Comparison of ENCODE assay signal across 9 cellular contexts in the genomic region with DNA sequence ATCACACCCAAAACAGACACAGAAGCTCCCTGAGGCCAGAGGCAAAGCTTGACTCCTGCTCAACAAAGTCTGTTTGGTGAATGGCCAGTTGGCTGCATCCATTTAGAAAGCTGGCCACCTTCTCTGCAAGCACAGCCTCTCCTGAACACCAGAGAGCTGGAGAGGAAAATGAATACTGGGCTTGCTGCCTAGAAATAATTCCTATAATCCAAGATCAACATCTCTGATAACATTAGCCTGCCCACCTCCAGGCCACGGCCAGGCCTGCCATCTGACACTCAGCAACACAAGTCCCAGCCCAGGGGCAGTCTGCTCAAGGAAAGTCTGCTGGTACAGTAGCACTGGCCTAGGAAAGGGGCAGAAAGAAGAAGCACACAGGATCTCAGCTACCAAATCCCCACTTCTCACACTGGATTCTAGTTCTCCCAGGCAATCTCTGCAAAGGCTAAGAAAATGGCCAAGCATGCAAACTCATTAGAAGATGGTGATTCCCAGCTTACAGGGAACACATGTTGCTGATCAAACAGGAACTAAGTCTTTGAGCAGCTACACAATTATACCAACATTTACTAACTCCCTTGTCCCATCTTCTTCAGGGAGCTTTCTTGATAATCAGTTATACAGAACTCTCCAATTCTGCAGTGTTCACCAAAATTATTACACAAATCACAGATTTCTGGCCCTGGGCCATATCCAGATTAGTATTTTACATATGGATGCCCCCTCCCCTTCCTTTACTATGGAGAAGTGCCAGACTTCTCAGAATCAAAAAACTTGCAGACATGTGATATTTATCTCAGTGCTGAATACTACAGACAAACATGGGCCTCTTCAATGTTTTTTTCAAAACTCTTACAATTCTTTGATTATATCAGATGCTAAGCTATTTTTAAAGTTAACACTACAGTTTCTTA. TPM values are rescaled to one million over a fixed set of nuclear protein-coding genes. Genes with fewer than 3 reads are reported as not detected.
DNase-seq lines count a peak whose midpoint lies in the region; ATAC-seq, FAIRE-seq and TF ChIP-seq lines count a peak whose summit lies in the region.
"Had no signal": no experiment of that assay in that cellular context is flagged by ENCODE, and none has a peak within 500 bp of the region (broad histone marks: within the 10 kb centered on the region; RNA-seq: fewer than 3 reads in every experiment).

No MANE protein-coding gene starts in this region.

- H3K27me3 Mint-ChIP-seq in CD4-positive, CD25-positive, alpha-beta regulatory T cell = no peaks in the 10 kb centered on the region
- no peaks in the 10 kb centered on the region for H3K27me3 Mint-ChIP-seq in nephron (ENCODE audit: low read depth)

- H3K4me3 ChIP-seq in CD4-positive, CD25-positive, alpha-beta regulatory T cell (ENCODE audit: low read depth, low read length) = peak overlapping the region; percentile 87
- peak overlapping the region; percentile 76 for H3K4me3 ChIP-seq in Loucy (ENCODE audit: low read length, poor library complexity, severe bottlenecking)

- H3K9me2 ChIP-seq in Loucy (replicated peaks; ENCODE audit: low read depth, low read length) = no peaks in the 10 kb centered on the region

- H4K20me1 ChIP-seq in Loucy (ENCODE audit: insufficient read depth, low read length, poor library complexity, severe bottlenecking) = peaks cover 56% of the 10 kb centered on the region

- H3K9me3 Mint-ChIP-seq in CD4-positive, CD25-positive, alpha-beta regulatory T cell = peaks cover 0 to 2% (median 0%) of the 10 kb centered on the region in 7 donors
- H3K9me3 Mint-ChIP-seq in nephron = no peaks in the 10 kb centered on the region

- H3K9me3 ChIP-seq in CD4-positive, CD25-positive, alpha-beta regulatory T cell (ENCODE audit: control insufficient read depth in 2 of 2, low read length in 2 of 2) = no peaks in the 10 kb centered on the region
- H3K9me3 ChIP-seq in Loucy (ENCODE audit: insufficient read depth, low read depth, low read length) = no peaks in the 10 kb centered on the region

- no peak overlapping the region for H3K27ac Mint-ChIP-seq in CD4-positive, CD25-positive, alpha-beta regulatory T cell
- H3K27ac Mint-ChIP-seq in nephron = peak overlapping the region in 1 of 3 experiments; percentile 82

- H3K4me1 ChIP-seq in CD4-positive, CD25-positive, alpha-beta regulatory T cell (ENCODE audit: control insufficient read depth, insufficient read depth, low read length, poor library complexity, severe bottlenecking) = peaks cover 95% of the 10 kb centered on the region
- peaks cover 97% of the 10 kb centered on the region for H3K4me1 ChIP-seq in Loucy (ENCODE audit: insufficient read depth, low read length, poor library complexity, severe bottlenecking)

- H2AFZ ChIP-seq in Loucy (ENCODE audit: low read length) = no peak overlapping the region

- H3K27ac ChIP-seq in CD4-positive, CD25-positive, alpha-beta regulatory T cell (ENCODE audit: insufficient read depth, low read length, poor library complexity, severe bottlenecking) = peak overlapping the region; percentile 86

- H3K36me3 ChIP-seq in CD4-positive, CD25-positive, alpha-beta regulatory T cell (ENCODE audit: control insufficient read depth, insufficient read depth, low read length) = peaks cover 3% of the 10 kb centered on the region
- H3K36me3 ChIP-seq in Loucy (ENCODE audit: insufficient read depth, low read length) = peaks cover 4% of the 10 kb centered on the region; the same call in 1 of the 2 replicates

- peak overlapping the region; percentile 99 for H3K4me2 ChIP-seq in Loucy (ENCODE audit: low read depth, low read length, poor library complexity, severe bottlenecking)

- no peaks in the 10 kb centered on the region for H3K27me3 ChIP-seq in CD4-positive, CD25-positive, alpha-beta regulatory T cell (ENCODE audit: control insufficient read depth, insufficient read depth, low read length)
- H3K27me3 ChIP-seq in Loucy (ENCODE audit: insufficient read depth, low read length, poor library complexity, severe bottlenecking) = no peaks in the 10 kb centered on the region

- H3K9ac ChIP-seq in Loucy (ENCODE audit: low read depth, low read length, poor library complexity, severe bottlenecking) = peak overlapping the region; percentile 84

- H3K36me3 Mint-ChIP-seq in CD4-positive, CD25-positive, alpha-beta regulatory T cell = no peaks in the 10 kb centered on the region
- H3K36me3 Mint-ChIP-seq in nephron (ENCODE audit: low read depth) = no peaks in the 10 kb centered on the region

- H3K79me2 ChIP-seq in Loucy (ENCODE audit: insufficient read depth, low read length) = peaks cover 100% of the 10 kb centered on the region

- no peaks in the 10 kb centered on the region for H3F3A ChIP-seq in Loucy (ENCODE audit: low read depth)

- peak in 1 of 3 donors; percentile 56 for DNase-seq in CD4-positive, CD25-positive, alpha-beta regulatory T cell
- DNase-seq in astrocyte of the hippocampus (ENCODE audit: low read depth, low spot score) = peak; percentile 70
- DNase-seq in inferior parietal cortex (ENCODE audit: extremely low spot score) = no peak
- no peak for DNase-seq in KG1 (lab: John Stamatoyannopoulos, UW)
- no peak for DNase-seq in H54 (ENCODE audit: insufficient read length, low spot score)
- DNase-seq: activated CD4-positive, alpha-beta T cell treated with anti-CD3 and anti-CD28 coated beads, Interleukin-2, amount 50 U/mL, for 48 hours had no signal

- no peak for FAIRE-seq in H54 (lab: Jason Lieb, UNC)

- TF ChIP-seq POLR2A in H54 (IDR thresholded peaks at IDR 0.05; ENCODE audit: low read depth, low read length) = no peak

- peak overlapping the region in 2 of 4 donors; percentile 85 to 93 for H3K4me3 Mint-ChIP-seq in CD4-positive, CD25-positive, alpha-beta regulatory T cell
- H3K4me3 Mint-ChIP-seq in nephron = peak overlapping the region in 2 of 3 experiments; percentile 12 to 52

- TF ChIP-seq CTCF in Loucy (conservative IDR thresholded peaks at IDR 0.05; ENCODE audit: low read length) = no peak
- TF ChIP-seq CTCF in nephron (IDR thresholded peaks at IDR 0.05; ENCODE audit: unreplicated experiment in 3 of 3) = no peak

- H3K4me1 Mint-ChIP-seq in CD4-positive, CD25-positive, alpha-beta regulatory T cell = peaks cover 0 to 42% (median 27%) of the 10 kb centered on the region in 4 donors
- H3K4me1 Mint-ChIP-seq in nephron = peaks cover 21% of the 10 kb centered on the region

- ATAC-seq in CD4-positive, CD25-positive, alpha-beta regulatory T cell (ENCODE audit: low read depth in 2 of 2) = no peak
- ATAC-seq in HG02870 (IDR thresholded peaks at IDR 0.05; ENCODE audit: unreplicated experiment) = no peak

RNA-seq across cellular contexts. Expression of a gene that starts 9.9 kb away (rescaled TPM):
- 117 TPM for total RNA-seq in CD4-positive, CD25-positive, alpha-beta regulatory T cell
- polyA plus RNA-seq in CD4-positive, CD25-positive, alpha-beta regulatory T cell = 10 to 100 TPM; 12.2 to 17.9 (median 15.4) TPM

RNA-seq across cellular contexts. Expression of a gene that starts 24.8 kb away (rescaled TPM):
- not detected for total RNA-seq in CD4-positive, CD25-positive, alpha-beta regulatory T cell
- under 1 TPM in 1 of 4 donors, not detected in 3; 0.09 TPM for polyA plus RNA-seq in CD4-positive, CD25-positive, alpha-beta regulatory T cell
